ENCODE assay signal across 13 cellular contexts in the genomic region with DNA sequence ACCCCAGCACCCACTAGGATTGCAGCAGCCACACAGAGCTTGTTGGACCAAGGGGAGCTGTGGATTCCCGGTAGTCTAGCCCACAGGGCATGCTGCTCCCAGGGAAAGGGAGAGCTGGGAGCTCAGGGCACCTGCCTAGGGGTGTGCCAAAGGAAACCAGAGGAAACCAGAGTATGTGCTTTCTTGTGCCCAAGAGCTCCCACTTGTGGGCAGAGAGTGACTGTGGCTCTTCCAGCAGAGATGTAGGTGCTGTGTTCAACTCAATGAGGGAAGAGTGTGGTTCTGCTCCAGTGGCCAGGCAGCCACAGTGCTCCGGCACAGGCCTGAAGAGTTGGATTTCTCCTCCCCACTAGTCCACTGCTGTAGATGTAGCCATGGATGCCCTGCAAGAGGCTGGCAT.
A peak's percentile ranks its signal among the peaks of the same experiment; 100 is the strongest.
DNase-seq lines count a peak whose midpoint lies in the region; ATAC-seq and TF ChIP-seq lines count a peak whose summit lies in the region.
"Had no signal": no experiment of that assay in that cellular context is flagged by ENCODE, and none has a peak within 500 bp of the region (broad histone marks: within the 10 kb centered on the region; RNA-seq: fewer than 3 reads in every experiment).

No MANE protein-coding gene starts in this region.

- no peak for ATAC-seq in HG03565 (IDR thresholded peaks at IDR 0.05; ENCODE audit: unreplicated experiment)
- no peak for ATAC-seq in stimulated activated memory B cell treated with anti-CD40 and anti-IgM and Interleukin-4, amounts not matched to agents 10 μg/mL and 1 μg/mL and 100 μg/mL, for 72 hours
- ATAC-seq in HG02759 (IDR thresholded peaks at IDR 0.05; ENCODE audit: unreplicated experiment), result no peak
- ATAC-seq: activated T-cell treated with anti-CD3 and anti-CD28 coated beads, Interleukin-2, amount 50 U/mL, for 72 hours had no signal

- no peaks in the 10 kb centered on the region for H3K36me3 Mint-ChIP-seq in stimulated activated memory B cell treated with anti-CD40 and anti-IgM and Interleukin-4, amounts not matched to agents 10 μg/mL and 1 μg/mL and 100 μg/mL, for 72 hours

- peak; percentile 34 for DNase-seq in ELR (ENCODE audit: low read depth)
- DNase-seq in astrocyte of the spinal cord (ENCODE audit: low read depth, low spot score), result no peak
- DNase-seq in islet precursor cell, result peak; percentile 57
- no peak for DNase-seq in DMS153 treated with DMSO at 0.1 percent for 48 hours (lab: John Stamatoyannopoulos, UW; ENCODE audit: unreplicated experiment)
- DNase-seq: activated CD4-positive, CD25-positive, alpha-beta regulatory T cell treated with anti-CD3 and anti-CD28 coated beads, Interleukin-2, amount 50 U/mL, for 72 hours; activated T-cell treated with anti-CD3 and anti-CD28 coated beads, Interleukin-2, amount 50 U/mL, for 72 hours; Right ventricle myocardium superior; stimulated activated CD4-positive, alpha-beta T cell treated with anti-CD3 and anti-CD28 coated beads, Interleukin-4, amount 100 ng/mL, for 24 hours had no signal

- no peak overlapping the region for H3K27ac Mint-ChIP-seq in stimulated activated memory B cell treated with anti-CD40 and anti-IgM and Interleukin-4, amounts not matched to agents 10 μg/mL and 1 μg/mL and 100 μg/mL, for 72 hours
- H3K27ac Mint-ChIP-seq: activated T-cell treated with anti-CD3 and anti-CD28 coated beads, Interleukin-2, amount 50 U/mL, for 72 hours; stimulated activated naive CD8-positive, alpha-beta T cell treated with anti-CD3 and anti-CD28 coated beads, Interleukin-15, Interleukin-2, amounts not matched to agents 100 ng/mL and 50 ng/mL, for 24 hours had no signal

- TF ChIP-seq CTCF in astrocyte of the spinal cord (IDR thresholded peaks at IDR 0.05; ENCODE audit: low read depth, low read length), result peak; percentile 15

- peak; percentile 27; the same call in 1 of the 2 replicates for TF ChIP-seq RAD21 in Ishikawa (IDR thresholded peaks at IDR 0.05; ENCODE audit: low read depth)

- H3K4me1 Mint-ChIP-seq in stimulated activated memory B cell treated with anti-CD40 and anti-IgM and Interleukin-4, amounts not matched to agents 10 μg/mL and 1 μg/mL and 100 μg/mL, for 72 hours, result no peaks in the 10 kb centered on the region

- no peak for TF ChIP-seq EP300 in Ishikawa (IDR thresholded peaks at IDR 0.05; ENCODE audit: borderline replicate concordance)

- in situ Hi-C loops in astrocyte of the spinal cord (cut with HindIII; ENCODE audit: low sequenced_read_pairs), result no loop called here

- no peaks in the 10 kb centered on the region for H3K9me3 Mint-ChIP-seq in stimulated activated memory B cell treated with anti-CD40 and anti-IgM and Interleukin-4, amounts not matched to agents 10 μg/mL and 1 μg/mL and 100 μg/mL, for 72 hours

- no peak overlapping the region for H3K4me3 ChIP-seq in astrocyte of the spinal cord (ENCODE audit: low read depth, low read length)

- H3K27me3 Mint-ChIP-seq in stimulated activated memory B cell treated with anti-CD40 and anti-IgM and Interleukin-4, amounts not matched to agents 10 μg/mL and 1 μg/mL and 100 μg/mL, for 72 hours, result no peaks in the 10 kb centered on the region
- H3K27me3 Mint-ChIP-seq: stimulated activated naive CD8-positive, alpha-beta T cell treated with anti-CD3 and anti-CD28 coated beads, Interleukin-15, Interleukin-2, amounts not matched to agents 100 ng/mL and 50 ng/mL, for 24 hours had no signal

- no peak overlapping the region for H3K4me3 Mint-ChIP-seq in stimulated activated memory B cell treated with anti-CD40 and anti-IgM and Interleukin-4, amounts not matched to agents 10 μg/mL and 1 μg/mL and 100 μg/mL, for 72 hours
- H3K4me3 Mint-ChIP-seq: activated T-cell treated with anti-CD3 and anti-CD28 coated beads, Interleukin-2, amount 50 U/mL, for 72 hours; stimulated activated naive CD8-positive, alpha-beta T cell treated with anti-CD3 and anti-CD28 coated beads, Interleukin-15, Interleukin-2, amounts not matched to agents 100 ng/mL and 50 ng/mL, for 24 hours had no signal

TF ChIP-seq in Ishikawa, 13 proteins besides CTCF, POLR2A, EP300 and RAD21:
- no peak for TF ChIP-seq MAX (IDR thresholded peaks at IDR 0.05)
- no peak for TF ChIP-seq TAF1 (IDR thresholded peaks at IDR 0.05; ENCODE audit: low read depth)
- TF ChIP-seq CREB1 (IDR thresholded peaks at IDR 0.05; ENCODE audit: low read depth), result no peak
- TF ChIP-seq NFIC (IDR thresholded peaks at IDR 0.05), result no peak
- TF ChIP-seq, protein P1, sequence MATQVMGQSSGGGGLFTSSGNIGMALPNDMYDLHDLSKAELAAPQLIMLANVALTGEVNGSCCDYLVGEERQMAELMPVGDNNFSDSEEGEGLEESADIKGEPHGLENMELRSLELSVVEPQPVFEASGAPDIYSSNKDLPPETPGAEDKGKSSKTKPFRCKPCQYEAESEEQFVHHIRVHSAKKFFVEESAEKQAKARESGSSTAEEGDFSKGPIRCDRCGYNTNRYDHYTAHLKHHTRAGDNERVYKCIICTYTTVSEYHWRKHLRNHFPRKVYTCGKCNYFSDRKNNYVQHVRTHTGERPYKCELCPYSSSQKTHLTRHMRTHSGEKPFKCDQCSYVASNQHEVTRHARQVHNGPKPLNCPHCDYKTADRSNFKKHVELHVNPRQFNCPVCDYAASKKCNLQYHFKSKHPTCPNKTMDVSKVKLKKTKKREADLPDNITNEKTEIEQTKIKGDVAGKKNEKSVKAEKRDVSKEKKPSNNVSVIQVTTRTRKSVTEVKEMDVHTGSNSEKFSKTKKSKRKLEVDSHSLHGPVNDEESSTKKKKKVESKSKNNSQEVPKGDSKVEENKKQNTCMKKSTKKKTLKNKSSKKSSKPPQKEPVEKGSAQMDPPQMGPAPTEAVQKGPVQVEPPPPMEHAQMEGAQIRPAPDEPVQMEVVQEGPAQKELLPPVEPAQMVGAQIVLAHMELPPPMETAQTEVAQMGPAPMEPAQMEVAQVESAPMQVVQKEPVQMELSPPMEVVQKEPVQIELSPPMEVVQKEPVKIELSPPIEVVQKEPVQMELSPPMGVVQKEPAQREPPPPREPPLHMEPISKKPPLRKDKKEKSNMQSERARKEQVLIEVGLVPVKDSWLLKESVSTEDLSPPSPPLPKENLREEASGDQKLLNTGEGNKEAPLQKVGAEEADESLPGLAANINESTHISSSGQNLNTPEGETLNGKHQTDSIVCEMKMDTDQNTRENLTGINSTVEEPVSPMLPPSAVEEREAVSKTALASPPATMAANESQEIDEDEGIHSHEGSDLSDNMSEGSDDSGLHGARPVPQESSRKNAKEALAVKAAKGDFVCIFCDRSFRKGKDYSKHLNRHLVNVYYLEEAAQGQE (IDR thresholded peaks at IDR 0.05; ENCODE audit: low read depth), result no peak
- no peak for TF ChIP-seq EGR1 (IDR thresholded peaks at IDR 0.05)
- TF ChIP-seq TCF12 (IDR thresholded peaks at IDR 0.05; ENCODE audit: low read depth), result no peak
- no peak for TF ChIP-seq TEAD4 (IDR thresholded peaks at IDR 0.05)
- TF ChIP-seq FOXM1 (IDR thresholded peaks at IDR 0.05; ENCODE audit: borderline replicate concordance, low read depth), result no peak

Comparison
In these comparisons a context has a peak if more than half of its experiments do, and no peak if none do; other contexts are left out.
1. DNase-seq: peak in ELR (single experiment) and islet precursor cell (single experiment); none in astrocyte of the spinal cord (single experiment) and DMS153 treated with DMSO at 0.1 percent for 48 hours (single experiment).